19 cellular contexts compared by ENCODE assay signal in genomic region chrX:3748052-3748559, GRCh38. TPM values are rescaled to one million over a fixed set of nuclear protein-coding genes. Genes with fewer than 3 reads are reported as not detected.
A peak's percentile ranks its signal among the peaks of the same experiment; 100 is the strongest.
DNase-seq lines count a peak whose midpoint lies in the region; ATAC-seq and FAIRE-seq lines count a peak whose summit lies in the region.
"Had no signal": no experiment of that assay in that cellular context is flagged by ENCODE, and none has a peak within 500 bp of the region (broad histone marks: within the 10 kb centered on the region; RNA-seq: fewer than 3 reads in every experiment).

No MANE protein-coding gene starts in this region.

- H3K4me2 ChIP-seq in mesenchymal stem cell (ENCODE audit: low read length, poor library complexity, severe bottlenecking): no peak overlapping the region

- H3K9ac ChIP-seq in mesenchymal stem cell (ENCODE audit: low read length): no peak overlapping the region

- H2BK5ac ChIP-seq in mesenchymal stem cell (ENCODE audit: low read depth, low read length, poor library complexity, severe bottlenecking): no peak overlapping the region

- no peak overlapping the region for H3K23ac ChIP-seq in mesenchymal stem cell (ENCODE audit: low read length in 2 of 2)

- WGBS in mesenchymal stem cell: 76% methylated on average over 2 of the region's 3 CpGs

- H3K27me3 ChIP-seq in mesenchymal stem cell (ENCODE audit: control insufficient read depth in 1 of 2, insufficient read depth in 1 of 2, low read length in 2 of 2): no peaks in the 10 kb centered on the region

- peak overlapping the region; percentile 51 for H3K27ac Mint-ChIP-seq in activated CD4-positive, alpha-beta T cell treated with anti-CD3 and anti-CD28 coated beads, Interleukin-2, amount 10 ng/mL, durations not matched to agents 24 days and 14 days
- H3K27ac Mint-ChIP-seq in T-helper 17 cell: peak overlapping the region; percentile 67
- H3K27ac Mint-ChIP-seq: H9 had no signal

- no peaks in the 10 kb centered on the region for H3K36me3 ChIP-seq in mesenchymal stem cell (ENCODE audit: control insufficient read depth in 1 of 2, insufficient read depth in 2 of 2, low read depth in 1 of 2, low read length in 2 of 2)

- H3K4me1 ChIP-seq in mesenchymal stem cell (ENCODE audit: control insufficient read depth, insufficient read depth, low read depth, low read length): no peaks in the 10 kb centered on the region

- ATAC-seq in T-helper 17 cell (no peak), HG03354 (IDR thresholded peaks at IDR 0.05; ENCODE audit: poor library complexity, severe bottlenecking, unreplicated experiment) (no peak), GM19351 (IDR thresholded peaks at IDR 0.05; ENCODE audit: unreplicated experiment) (no peak)

- no peaks in the 10 kb centered on the region for H3K79me1 ChIP-seq in mesenchymal stem cell (replicated peaks; ENCODE audit: low read length, poor library complexity, severe bottlenecking)

- peaks cover 31% of the 10 kb centered on the region for H3K4me1 Mint-ChIP-seq in activated CD4-positive, alpha-beta T cell treated with anti-CD3 and anti-CD28 coated beads, Interleukin-2, amount 10 ng/mL, durations not matched to agents 24 days and 14 days
- H3K4me1 Mint-ChIP-seq in T-helper 17 cell: peaks cover 17% of the 10 kb centered on the region
- H3K4me1 Mint-ChIP-seq: H9 had no signal

- H3K27me3 Mint-ChIP-seq in activated CD4-positive, alpha-beta T cell treated with anti-CD3 and anti-CD28 coated beads, Interleukin-2, amount 10 ng/mL, durations not matched to agents 24 days and 14 days: peaks cover 2% of the 10 kb centered on the region
- H3K27me3 Mint-ChIP-seq in T-helper 17 cell: no peaks in the 10 kb centered on the region

- H3K4ac ChIP-seq in mesenchymal stem cell (ENCODE audit: low read depth in 1 of 2, low read length in 2 of 2): no peak overlapping the region

- H2BK120ac ChIP-seq in mesenchymal stem cell (ENCODE audit: low read depth, low read length): no peak overlapping the region

- peak; percentile 58 for DNase-seq in activated CD4-positive, alpha-beta T cell treated with anti-CD3 and anti-CD28 coated beads, Interleukin-2, amount 10 ng/mL, durations not matched to agents 24 days and 14 days
- no peak for DNase-seq in activated CD4-positive, alpha-beta T cell treated with anti-CD3 and anti-CD28 coated beads, Interleukin-2, amount 50 U/mL, for 1 hour
- DNase-seq in T-helper 17 cell: no peak
- peak; percentile 62 for DNase-seq in mesenchymal stem cell
- no peak for DNase-seq in NAMALWA (ENCODE audit: low spot score)
- DNase-seq: AML-193, DMS79 treated with DMSO at 0.1 percent for 48 hours, H9, KG1, NCI-H187, NCI-H2107, NCI-H510A, NCI-H774, SHP77 had no signal

- no peak overlapping the region for H3K18ac ChIP-seq in mesenchymal stem cell (ENCODE audit: low read depth in 1 of 2, low read length in 2 of 2)

- peaks cover 9% of the 10 kb centered on the region for H3K36me3 Mint-ChIP-seq in activated CD4-positive, alpha-beta T cell treated with anti-CD3 and anti-CD28 coated beads, Interleukin-2, amount 10 ng/mL, durations not matched to agents 24 days and 14 days (ENCODE audit: low read depth)
- H3K36me3 Mint-ChIP-seq in T-helper 17 cell (ENCODE audit: low read depth): no peaks in the 10 kb centered on the region

- no peak overlapping the region for H3K27ac ChIP-seq in mesenchymal stem cell (ENCODE audit: low read length, poor library complexity, severe bottlenecking)
- H3K27ac ChIP-seq: 22Rv1, C4-2B had no signal

- H3K9me3 ChIP-seq in T-helper 17 cell (ENCODE audit: control insufficient read depth, low read length, poor library complexity, severe bottlenecking): no peaks in the 10 kb centered on the region
- H3K9me3 ChIP-seq in mesenchymal stem cell (ENCODE audit: control insufficient read depth, low read length): peaks cover 4% of the 10 kb centered on the region

- no peak overlapping the region for H4K91ac ChIP-seq in mesenchymal stem cell (ENCODE audit: low read length)

- peak; percentile 60 for FAIRE-seq in colon (lab: Jason Lieb, UNC)

- H3K4me3 Mint-ChIP-seq in activated CD4-positive, alpha-beta T cell treated with anti-CD3 and anti-CD28 coated beads, Interleukin-2, amount 10 ng/mL, durations not matched to agents 24 days and 14 days: peak overlapping the region; percentile 37
- no peak overlapping the region for H3K4me3 Mint-ChIP-seq in T-helper 17 cell
- H3K4me3 Mint-ChIP-seq: H9 had no signal

- H2BK15ac ChIP-seq in mesenchymal stem cell (ENCODE audit: low read depth, poor library complexity, severe bottlenecking): no peak overlapping the region

- H3K9me3 Mint-ChIP-seq in activated CD4-positive, alpha-beta T cell treated with anti-CD3 and anti-CD28 coated beads, Interleukin-2, amount 10 ng/mL, durations not matched to agents 24 days and 14 days: peaks cover 4% of the 10 kb centered on the region

- H2AFZ ChIP-seq in mesenchymal stem cell (ENCODE audit: low read depth, low read length): no peak overlapping the region

- no peak overlapping the region for H3K4me3 ChIP-seq in mesenchymal stem cell (ENCODE audit: insufficient read depth in 1 of 2, low read depth in 1 of 2, low read length in 2 of 2)

- H3K14ac ChIP-seq in mesenchymal stem cell (ENCODE audit: low read length in 2 of 2): no peak overlapping the region

- intact Hi-C loops in activated CD4-positive, alpha-beta T cell treated with anti-CD3 and anti-CD28 coated beads, Interleukin-2, amount 10 ng/mL, durations not matched to agents 24 days and 14 days (cut with micrococcal nuclease): no loop called here

- H2AK5ac ChIP-seq in mesenchymal stem cell (ENCODE audit: low read length, severe bottlenecking): no peak overlapping the region

- no peak overlapping the region for H2BK12ac ChIP-seq in mesenchymal stem cell (ENCODE audit: low read length in 2 of 2)

- H4K8ac ChIP-seq in mesenchymal stem cell (ENCODE audit: low read length): no peak overlapping the region

RNA-seq across cellular contexts. Expression of gene PRKX, which starts 34.7 kb away (rescaled TPM):
- 61.3 and 62.3 TPM in 2 replicates for total RNA-seq in activated CD4-positive, alpha-beta T cell treated with anti-CD3 and anti-CD28 coated beads, Interleukin-2, amount 10 ng/mL, durations not matched to agents 24 days and 14 days
- total RNA-seq in T-helper 17 cell: 10 to 100 TPM; 69.5 to 73.9 TPM
- polyA plus RNA-seq in mesenchymal stem cell (2013, experiment 1 of 2): 6.2 TPM
- polyA plus RNA-seq in mesenchymal stem cell (2013, experiment 2 of 2): 6.6 TPM

Comparison
In these comparisons a context has a peak if more than half of its experiments do, and no peak if none do; other contexts are left out.
1. DNase-seq: peak in activated CD4-positive, alpha-beta T cell treated with anti-CD3 and anti-CD28 coated beads, Interleukin-2, amount 10 ng/mL, durations not matched to agents 24 days and 14 days (single experiment) and mesenchymal stem cell (single experiment); none in activated CD4-positive, alpha-beta T cell treated with anti-CD3 and anti-CD28 coated beads, Interleukin-2, amount 50 U/mL, for 1 hour (single experiment), T-helper 17 cell (0 of 3) and NAMALWA (single experiment).